9 cellular contexts compared by ENCODE assay signal in the genomic region with DNA sequence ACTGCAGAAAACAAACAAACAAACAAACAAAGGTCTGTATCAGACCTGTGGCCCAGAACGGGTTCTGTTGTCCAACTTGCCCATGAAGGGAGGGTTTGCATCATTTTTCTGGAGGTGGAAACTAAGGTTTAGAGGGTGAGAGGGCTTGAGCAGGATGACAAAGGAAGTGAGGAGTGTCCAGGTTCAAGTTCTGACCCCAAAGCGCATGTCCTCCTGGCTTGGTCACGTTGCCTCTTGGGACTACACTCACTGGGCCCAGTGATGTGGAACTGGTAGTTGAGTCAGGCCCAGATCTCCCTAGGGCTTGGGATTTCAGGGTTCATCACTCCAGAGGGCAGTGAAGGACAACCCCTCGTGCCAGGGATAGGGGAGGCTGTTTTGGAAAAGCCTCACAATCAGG. TPM values are rescaled to one million over a fixed set of nuclear protein-coding genes. Genes with fewer than 3 reads are reported as not detected.
DNase-seq lines count a peak whose midpoint lies in the region; ATAC-seq and TF ChIP-seq lines count a peak whose summit lies in the region.
"Had no signal": no experiment of that assay in that cellular context is flagged by ENCODE, and none has a peak within 500 bp of the region (broad histone marks: within the 10 kb centered on the region; RNA-seq: fewer than 3 reads in every experiment).

No MANE protein-coding gene starts in this region.

- peak overlapping the region; percentile 97 for H3K27ac ChIP-seq in CD4-positive, alpha-beta T cell (ENCODE audit: low read depth, low read length)
- H3K27ac ChIP-seq in OCI-LY1 (ENCODE audit: low read depth, low read length, poor library complexity, severe bottlenecking) = peak overlapping the region; percentile 92

- H3K27me3 Mint-ChIP-seq in CD4-positive, alpha-beta T cell = no peaks in the 10 kb centered on the region
- H3K27me3 Mint-ChIP-seq in effector memory CD8-positive, alpha-beta T cell = no peaks in the 10 kb centered on the region
- H3K27me3 Mint-ChIP-seq in osteocyte (ENCODE audit: unreplicated experiment) = no peaks in the 10 kb centered on the region

- H3K9me3 ChIP-seq in CD4-positive, alpha-beta T cell (ENCODE audit: control insufficient read depth, low read length) = no peaks in the 10 kb centered on the region
- H3K9me3 ChIP-seq in OCI-LY1 (ENCODE audit: low read length) = no peaks in the 10 kb centered on the region

- CTCF ChIA-PET in CD4-positive, alpha-beta T cell (lab: Charles Lee) = interaction anchor here (2.3 kb wide), 1 partner anchor 25 kb away, joined by 8 read pairs; no protein-coding TSS in a partner anchor

- intact Hi-C loops in CD4-positive, alpha-beta T cell (cut with DNase I, micrococcal nuclease) = loop anchor here in 1 of 2 experiments (1.0 kb wide), 1 partner anchor 11 kb away; no protein-coding TSS in a partner anchor

- H3K4me3 ChIP-seq in OCI-LY1 (ENCODE audit: low read depth, low read length, poor library complexity, severe bottlenecking) = peak overlapping the region; percentile 94

- H3K4me1 Mint-ChIP-seq in CD4-positive, alpha-beta T cell (ENCODE audit: low read depth) = peaks cover 71% of the 10 kb centered on the region
- H3K4me1 Mint-ChIP-seq in effector memory CD8-positive, alpha-beta T cell (ENCODE audit: low read depth in 2 of 2) = peaks cover 32 to 49% of the 10 kb centered on the region in 2 donors
- H3K4me1 Mint-ChIP-seq in osteocyte (ENCODE audit: unreplicated experiment) = peaks cover 65% of the 10 kb centered on the region

- H3K4me3 Mint-ChIP-seq in CD4-positive, alpha-beta T cell = peak overlapping the region; percentile 94
- peak overlapping the region; percentile 91 to 95 for H3K4me3 Mint-ChIP-seq in effector memory CD8-positive, alpha-beta T cell
- peak overlapping the region; percentile 80 for H3K4me3 Mint-ChIP-seq in osteocyte (ENCODE audit: unreplicated experiment)

- H3K4me2 ChIP-seq in OCI-LY1 (ENCODE audit: low read length) = peak overlapping the region; percentile 97

- no peaks in the 10 kb centered on the region for H3K9me3 Mint-ChIP-seq in CD4-positive, alpha-beta T cell
- H3K9me3 Mint-ChIP-seq in effector memory CD8-positive, alpha-beta T cell = no peaks in the 10 kb centered on the region
- H3K9me3 Mint-ChIP-seq in osteocyte (ENCODE audit: unreplicated experiment) = no peaks in the 10 kb centered on the region

- H3K27me3 ChIP-seq in CD4-positive, alpha-beta T cell (ENCODE audit: control insufficient read depth, insufficient read depth, low read length) = no peaks in the 10 kb centered on the region
- H3K27me3 ChIP-seq in OCI-LY1 (ENCODE audit: insufficient read depth, low read length) = no peaks in the 10 kb centered on the region

- POLR2A ChIA-PET in CD4-positive, alpha-beta T cell (lab: Charles Lee) = interaction anchor here (1.8 to 4.4 kb wide), 2 partner anchors 9 to 14 kb away, joined by 10 to 71 read pairs; no protein-coding TSS in a partner anchor

- no peak for ATAC-seq in CD4-positive, alpha-beta T cell (ENCODE audit: poor library complexity)
- ATAC-seq in effector memory CD8-positive, alpha-beta T cell (replicated peaks) = no peak
- ATAC-seq in HG03521 (IDR thresholded peaks at IDR 0.05; ENCODE audit: unreplicated experiment) = no peak
- no peak for ATAC-seq in GM21367 (IDR thresholded peaks at IDR 0.05; ENCODE audit: unreplicated experiment)
- no peak for ATAC-seq in GM21576 (IDR thresholded peaks at IDR 0.05; ENCODE audit: unreplicated experiment)

- H3K79me2 ChIP-seq in OCI-LY1 (ENCODE audit: insufficient read depth, low read length) = 0 out of 2 replicates have a peak, but pooled peaks cover 2% of the 10 kb centered on the region

- H3F3A ChIP-seq in OCI-LY1 (ENCODE audit: insufficient read depth, low read length) = 0 out of 2 replicates have a peak, but pooled peaks cover 2% of the 10 kb centered on the region

- no peaks in the 10 kb centered on the region for H4K20me1 ChIP-seq in OCI-LY1 (ENCODE audit: insufficient read depth, low read length)

- peak overlapping the region; percentile 97 for H3K9ac ChIP-seq in OCI-LY1 (ENCODE audit: low read length)

- H2AFZ ChIP-seq in OCI-LY1 (ENCODE audit: low read length) = no peak overlapping the region

- H3K27ac Mint-ChIP-seq in CD4-positive, alpha-beta T cell = peak overlapping the region; percentile 98
- peak overlapping the region; percentile 99 for H3K27ac Mint-ChIP-seq in effector memory CD8-positive, alpha-beta T cell
- H3K27ac Mint-ChIP-seq in osteocyte (ENCODE audit: unreplicated experiment) = peak overlapping the region; percentile 82

- no peak for TF ChIP-seq CTCF in CD4-positive, alpha-beta T cell (IDR thresholded peaks at IDR 0.05)
- TF ChIP-seq CTCF in OCI-LY1 (IDR thresholded peaks at IDR 0.05; ENCODE audit: low read length) = no peak
- no peak for TF ChIP-seq CTCF in osteocyte (IDR thresholded peaks at IDR 0.05)

- DNase-seq in CD4-positive, alpha-beta T cell = no peak
- DNase-seq in effector memory CD8-positive, alpha-beta T cell = no peak
- no peak for DNase-seq in osteocyte (ENCODE audit: extremely low spot score, unreplicated experiment)
- DNase-seq in effector CD4-positive, alpha-beta T cell = no peak
- DNase-seq: T1000 had no signal

- H3K4me1 ChIP-seq in OCI-LY1 (ENCODE audit: insufficient read depth, low read length, severe bottlenecking) = peaks cover 66% of the 10 kb centered on the region

- no peaks in the 10 kb centered on the region for H3K9me2 ChIP-seq in OCI-LY1 (ENCODE audit: low read depth, low read length)

- peaks cover 18% of the 10 kb centered on the region for H3K36me3 ChIP-seq in OCI-LY1 (ENCODE audit: insufficient read depth, low read length)

- peaks cover 24% of the 10 kb centered on the region for H3K36me3 Mint-ChIP-seq in CD4-positive, alpha-beta T cell (ENCODE audit: low read depth)
- H3K36me3 Mint-ChIP-seq in effector memory CD8-positive, alpha-beta T cell (ENCODE audit: insufficient read depth) = peaks cover 76% of the 10 kb centered on the region
- peaks cover 2% of the 10 kb centered on the region for H3K36me3 Mint-ChIP-seq in osteocyte (ENCODE audit: unreplicated experiment)

RNA-seq across cellular contexts. Expression of a gene that starts 1.8 kb away (rescaled TPM):
- 100 to 1,000 TPM; 249 to 264 TPM for total RNA-seq in CD4-positive, alpha-beta T cell
- 78.0 and 86.9 TPM in 2 replicates for total RNA-seq in osteocyte
